ENCODE assay signal across 15 cellular contexts in the genomic region with DNA sequence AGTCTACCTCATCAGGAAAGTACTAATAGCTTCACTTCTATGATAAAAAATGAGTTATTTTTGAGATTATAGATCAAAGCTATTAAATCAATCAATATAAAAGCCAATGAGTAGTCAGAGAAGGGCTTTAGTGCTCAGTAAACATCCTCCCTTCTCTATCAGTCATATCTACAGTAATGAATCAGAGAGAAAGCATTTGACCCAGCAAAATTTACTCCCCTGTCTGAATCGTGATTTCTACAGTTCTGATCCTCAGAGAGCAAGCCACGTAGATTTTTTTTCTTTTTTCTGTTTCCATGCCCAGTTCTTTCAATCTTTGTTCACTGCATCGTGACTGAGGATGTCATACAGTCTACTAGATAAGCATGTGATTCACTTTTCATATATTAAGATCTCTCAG. TPM values are rescaled to one million over a fixed set of nuclear protein-coding genes. Genes with fewer than 3 reads are reported as not detected.
DNase-seq lines count a peak whose midpoint lies in the region; ATAC-seq, FAIRE-seq and TF ChIP-seq lines count a peak whose summit lies in the region.
"Had no signal": no experiment of that assay in that cellular context is flagged by ENCODE, and none has a peak within 500 bp of the region (broad histone marks: within the 10 kb centered on the region; RNA-seq: fewer than 3 reads in every experiment).

No MANE protein-coding gene starts in this region.

- peaks cover 5 to 15% of the 10 kb centered on the region in 2 donors for H3K9me3 Mint-ChIP-seq in stimulated activated naive CD8-positive, alpha-beta T cell treated with anti-CD3 and anti-CD28 coated beads, Interleukin-15, amount 100 ng/mL, for 72 hours

- DNase-seq in stimulated activated naive CD8-positive, alpha-beta T cell treated with anti-CD3 and anti-CD28 coated beads, Interleukin-15, amount 100 ng/mL, for 72 hours = no peak
- DNase-seq in stimulated activated naive CD8-positive, alpha-beta T cell treated with anti-CD3 and anti-CD28 coated beads, Interleukin-15, Interleukin-2, amounts not matched to agents 100 U/mL and 50 U/mL, for 24 hours = no peak
- DNase-seq in adipocyte (ENCODE audit: low read depth) (peak; percentile 65), keratinocyte (ENCODE audit: low read depth, low spot score) (no peak), Right ventricle myocardium superior (no peak), HK-2 (ENCODE audit: unreplicated experiment) (no peak)
- DNase-seq in NK-92 treated with Interleukin-12 subunit alpha and Interleukin-12 subunit beta, amount 100 ng/mL, for 24 hours (lab: John Stamatoyannopoulos, UW) = no peak
- DNase-seq: activated CD4-positive, alpha-beta T cell treated with anti-CD3 and anti-CD28 coated beads, Interleukin-2, amount 50 U/mL, for 1 hour; central memory CD4-positive, alpha-beta T cell; DMS153; erythroblast; MV-4-11; occipital lobe; T-helper 17 cell had no signal

- no peaks in the 10 kb centered on the region for H4K20me1 ChIP-seq in keratinocyte (ENCODE audit: control insufficient read depth, extremely low read depth, insufficient read depth, low read length)

- dilution Hi-C loops in keratinocyte (cut with MboI; ENCODE audit: extremely low pct_ligation_motif_present, low sequenced_read_pairs) = no loop called here

- H3K4me1 Mint-ChIP-seq in stimulated activated naive CD8-positive, alpha-beta T cell treated with anti-CD3 and anti-CD28 coated beads, Interleukin-15, amount 100 ng/mL, for 72 hours = peaks cover 10% of the 10 kb centered on the region

- FAIRE-seq in keratinocyte (lab: Jason Lieb, UNC) = peak; percentile 48

- H3K36me3 ChIP-seq in adipocyte (ENCODE audit: control insufficient read depth, insufficient read depth, low read length, severe bottlenecking) (no peaks in the 10 kb centered on the region), keratinocyte (ENCODE audit: control insufficient read depth in 2 of 2, extremely low read depth in 1 of 2, insufficient read depth in 2 of 2, low read length in 2 of 2) (no peaks in the 10 kb centered on the region)

- no peak overlapping the region for H3K27ac ChIP-seq in keratinocyte (ENCODE audit: control insufficient read depth, insufficient read depth, low read length)

- H3K4me3 Mint-ChIP-seq in stimulated activated naive CD8-positive, alpha-beta T cell treated with anti-CD3 and anti-CD28 coated beads, Interleukin-15, amount 100 ng/mL, for 72 hours = no peak overlapping the region
- H3K4me3 Mint-ChIP-seq: T-helper 17 cell had no signal

- H3K9ac ChIP-seq in adipocyte (ENCODE audit: low read length) (peak overlapping the region; percentile 56), keratinocyte (ENCODE audit: control insufficient read depth, extremely low read depth, insufficient read depth, low read length) (no peak overlapping the region)

- H3K9me3 ChIP-seq in adipocyte (ENCODE audit: control insufficient read depth, low read length) (no peaks in the 10 kb centered on the region), keratinocyte (ENCODE audit: control insufficient read depth, low read depth, low read length) (no peaks in the 10 kb centered on the region)

- peak; percentile 53 for ATAC-seq in stimulated activated naive CD8-positive, alpha-beta T cell treated with anti-CD3 and anti-CD28 coated beads, Interleukin-15, amount 100 ng/mL, for 72 hours
- no peak for ATAC-seq in stimulated activated naive CD8-positive, alpha-beta T cell treated with anti-CD3 and anti-CD28 coated beads, Interleukin-15, Interleukin-2, amounts not matched to agents 100 U/mL and 50 U/mL, for 24 hours
- ATAC-seq in Right ventricle myocardium superior (ENCODE audit: poor library complexity) (no peak), HG02678 (IDR thresholded peaks at IDR 0.05; ENCODE audit: unreplicated experiment) (no peak)
- ATAC-seq: T-helper 17 cell had no signal

- H2AFZ ChIP-seq in keratinocyte (ENCODE audit: control insufficient read depth, low read length) = peak overlapping the region; percentile 36

- no peak overlapping the region for H3K4me2 ChIP-seq in keratinocyte (ENCODE audit: control insufficient read depth, extremely low read depth, insufficient read depth, low read depth, low read length)

- TF ChIP-seq CTCF in keratinocyte (optimal IDR thresholded peaks at IDR 0.05 in 1 of 3, IDR thresholded peaks at IDR 0.05 in 1 of 3, conservative IDR thresholded peaks at IDR 0.05 in 1 of 3; ENCODE audit: extremely low read depth in 1 of 3, insufficient read depth in 2 of 3, low read length in 3 of 3) = no peak

- intact Hi-C loops in Right ventricle myocardium superior (cut with DNase I) = no loop called here

- no peaks in the 10 kb centered on the region for H3K79me2 ChIP-seq in keratinocyte (ENCODE audit: control insufficient read depth, insufficient read depth, low read length)

- H3K27me3 Mint-ChIP-seq in stimulated activated naive CD8-positive, alpha-beta T cell treated with anti-CD3 and anti-CD28 coated beads, Interleukin-15, amount 100 ng/mL, for 72 hours = no peaks in the 10 kb centered on the region

- H3K4me3 ChIP-seq in adipocyte (ENCODE audit: low read length) (no peak overlapping the region), keratinocyte (ENCODE audit: control insufficient read depth in 2 of 3, extremely low read depth in 1 of 3, insufficient read depth in 2 of 3, low read depth in 1 of 3, low read length in 3 of 3) (no peak overlapping the region)

- H3K4me1 ChIP-seq in adipocyte (ENCODE audit: control insufficient read depth, insufficient read depth, low read length) (peaks cover 17% of the 10 kb centered on the region), keratinocyte (ENCODE audit: control insufficient read depth, extremely low read depth, insufficient read depth, low read length) (no peaks in the 10 kb centered on the region)

- no peak overlapping the region for H3K27ac Mint-ChIP-seq in stimulated activated naive CD8-positive, alpha-beta T cell treated with anti-CD3 and anti-CD28 coated beads, Interleukin-15, amount 100 ng/mL, for 72 hours
- H3K27ac Mint-ChIP-seq: T-helper 17 cell had no signal

- no peaks in the 10 kb centered on the region for H3K9me1 ChIP-seq in keratinocyte (ENCODE audit: control insufficient read depth, extremely low read depth, insufficient read depth, low read length)

- H3K27me3 ChIP-seq in adipocyte (replicated peaks; ENCODE audit: control insufficient read depth, insufficient read depth, low read length) = no peaks in the 10 kb centered on the region
- H3K27me3 ChIP-seq in keratinocyte (ENCODE audit: control insufficient read depth, extremely low read depth, insufficient read depth, low read length) = no peaks in the 10 kb centered on the region

RNA-seq across cellular contexts. Expression of gene MBNL2, which starts 16.2 kb away (rescaled TPM):
- 19.3 to 28.4 TPM (median 22.2 TPM) in 3 replicates for polyA plus RNA-seq in keratinocyte
- polyA plus RNA-seq in keratinocyte (2011; ENCODE audit: low read depth) = 14.7 TPM
- 16.1 and 24.4 TPM in 2 replicates for polyA plus RNA-seq in keratinocyte (2011; cell fraction: cytosol; rRNA removed)
- polyA plus RNA-seq in keratinocyte (2011; cell fraction: nucleus; rRNA removed) = 26.1 and 29.2 TPM in 2 replicates
- 13.4 and 18.6 TPM in 2 replicates for polyA plus RNA-seq in keratinocyte (2012; ENCODE audit: low replicate concordance)
- polyA minus RNA-seq in keratinocyte = 20.2 to 86.3 TPM (median 68.7 TPM) in 3 replicates
- 22.8 TPM for polyA minus RNA-seq in keratinocyte (2011; cell fraction: cytosol; rRNA and poly(A)+ RNA removed)
- polyA minus RNA-seq in keratinocyte (2011; cell fraction: nucleus; rRNA and poly(A)+ RNA removed) = 28.5 and 52.8 TPM in 2 replicates
- total RNA-seq in Right ventricle myocardium superior = 69.3 TPM
